ENCODE assay signal across 8 cellular contexts in genomic region chr6:90393232-90393884, GRCh38.
DNase-seq lines count a peak whose midpoint lies in the region; TF ChIP-seq lines count a peak whose summit lies in the region.

No MANE protein-coding gene starts in this region.

- peak; percentile 67 for DNase-seq in CD1c-positive myeloid dendritic cell (ENCODE audit: extremely low spot score)
- DNase-seq in GM20000 (ENCODE audit: low spot score): peak; percentile 44
- DNase-seq in M059J (ENCODE audit: low read depth): peak; percentile 34
- peak; percentile 73 for DNase-seq in SKM-1 (lab: John Stamatoyannopoulos, UW; ENCODE audit: unreplicated experiment)
- DNase-seq in activated naive CD4-positive, alpha-beta T cell treated with anti-CD3 and anti-CD28 coated beads, Interleukin-2, amount 50 U/mL, for 16 hours: peak; percentile 71
- DNase-seq in cardiac muscle cell (ENCODE audit: low read depth in 1 of 2, low spot score in 1 of 2): peak; percentile 73 to 82
- no peak for DNase-seq in retinal pigment epithelial cell (ENCODE audit: low read depth)
- no peak for DNase-seq in MG63

- H3K27me3 ChIP-seq in cardiac muscle cell (no peaks in the 10 kb centered on the region), MG63 (peaks cover 9% of the 10 kb centered on the region; the same call in 1 of the 2 replicates)

- H3K9me3 ChIP-seq in cardiac muscle cell (ENCODE audit: low read depth): no peaks in the 10 kb centered on the region
- H3K9me3 ChIP-seq in MG63: no peaks in the 10 kb centered on the region

- H3K27ac ChIP-seq in cardiac muscle cell: no peak overlapping the region

- no peak overlapping the region for H3K4me3 ChIP-seq in cardiac muscle cell
- no peak overlapping the region for H3K4me3 ChIP-seq in retinal pigment epithelial cell (ENCODE audit: low read length)
- no peak overlapping the region for H3K4me3 ChIP-seq in MG63

- H3K36me3 ChIP-seq in cardiac muscle cell (no peaks in the 10 kb centered on the region), MG63 (no peaks in the 10 kb centered on the region)

- H3K4me1 ChIP-seq in cardiac muscle cell (ENCODE audit: low read depth): peaks cover 5% of the 10 kb centered on the region

- TF ChIP-seq CTCF in GM20000 (IDR thresholded peaks at IDR 0.05; ENCODE audit: extremely low read depth, missing control alignments): peak; percentile 28
- peak; percentile 82 for TF ChIP-seq CTCF in cardiac muscle cell (IDR thresholded peaks at IDR 0.05; ENCODE audit: low read depth, low read length)
- TF ChIP-seq CTCF in retinal pigment epithelial cell (conservative IDR thresholded peaks at IDR 0.05; ENCODE audit: low read depth, low read length): peak; percentile 85

Comparison
In these comparisons a context has a peak if more than half of its experiments do, and no peak if none do; other contexts are left out.
1. DNase-seq: peak in CD1c-positive myeloid dendritic cell (single experiment), GM20000 (single experiment), M059J (single experiment), SKM-1 (single experiment), activated naive CD4-positive, alpha-beta T cell treated with anti-CD3 and anti-CD28 coated beads, Interleukin-2, amount 50 U/mL, for 16 hours (single experiment) and cardiac muscle cell (2 of 2); none in retinal pigment epithelial cell (single experiment) and MG63 (single experiment).
2. CTCF ChIP-seq: peak in every context shown above with its lines; median percentile 85 in retinal pigment epithelial cell; 82 in cardiac muscle cell; 28 in GM20000.